Comparison of ENCODE assay signal across 8 cellular contexts in the genomic region with DNA sequence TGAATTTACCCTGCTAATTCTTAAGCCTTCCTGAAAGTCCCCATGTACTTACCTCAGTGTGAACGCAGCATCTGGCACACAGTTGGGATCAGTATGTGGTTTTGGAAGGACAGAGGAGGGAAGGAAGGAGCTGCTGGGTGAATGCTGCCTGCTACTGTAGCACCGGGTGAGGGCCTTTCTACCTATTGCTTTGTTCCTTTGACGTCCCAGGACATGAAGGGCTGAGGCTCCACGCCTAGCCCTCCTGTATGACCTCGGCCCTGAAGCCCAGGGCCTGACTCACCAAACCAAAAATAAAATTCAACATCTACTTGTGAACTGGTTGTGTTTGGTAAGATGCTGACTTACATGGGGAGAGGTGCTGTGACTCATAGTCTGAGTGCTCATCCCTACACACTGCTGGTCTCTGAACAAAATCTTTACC. TPM values are rescaled to one million over a fixed set of nuclear protein-coding genes. Genes with fewer than 3 reads are reported as not detected.
DNase-seq lines count a peak whose midpoint lies in the region; ATAC-seq, FAIRE-seq and TF ChIP-seq lines count a peak whose summit lies in the region.

No MANE protein-coding gene starts in this region.

- H2AFZ ChIP-seq in GM12878 (ENCODE audit: control insufficient read depth, low read depth, low read length) = no peak overlapping the region

- intact Hi-C loops in GM12878 (cut with micrococcal nuclease; ENCODE audit: unreplicated experiment) = no loop called here

- RAD21 ChIA-PET in GM12878 (lab: Charles Lee; ENCODE audit: unreplicated experiment) = interaction anchor here (0.6 to 1.2 kb wide), 3 partner anchors 26 to 391 kb away, joined by 3 read pairs; no protein-coding TSS in a partner anchor

- H3K4me2 ChIP-seq in GM12878 (ENCODE audit: control insufficient read depth, insufficient read depth) = no peak overlapping the region

- POLR2A ChIA-PET in GM12878 (lab: Charles Lee) = no interaction called here
- POLR2A ChIA-PET in HEK293T (lab: Yijun Ruan, JAX) = no interaction called here

- TF ChIP-seq EP300 in GM12878 (IDR thresholded peaks at IDR 0.05; ENCODE audit: borderline replicate concordance in 1 of 2, control insufficient read depth in 1 of 2, low read depth in 2 of 2, low read length in 2 of 2) = no peak

- no peak for FAIRE-seq in GM12878 (lab: Jason Lieb, UNC)

- DNase-seq in GM03348 (ENCODE audit: low spot score) (peak; percentile 87), HS-5 (ENCODE audit: low read depth) (peak; percentile 79), GM12878 (ENCODE audit: low read depth, low spot score) (no peak), NCI-H526 treated with DMSO at 0.1 percent for 48 hours (lab: John Stamatoyannopoulos, UW) (no peak), HEK293T (ENCODE audit: extremely low spot score) (no peak), DMS153 treated with DMSO at 0.1 percent for 48 hours (lab: John Stamatoyannopoulos, UW; ENCODE audit: unreplicated experiment) (no peak)

- no peak for TF ChIP-seq CTCF in GM12878 (IDR thresholded peaks at IDR 0.05 in 2 of 3, conservative IDR thresholded peaks at IDR 0.05 in 1 of 3; ENCODE audit: control insufficient read depth in 2 of 3, extremely low read depth in 1 of 3, insufficient read depth in 1 of 3, low read depth in 3 of 3, low read length in 3 of 3)

- peaks cover 3% of the 10 kb centered on the region; the same call in 1 of the 2 replicates for H3K4me1 ChIP-seq in GM12878 (ENCODE audit: control insufficient read depth, insufficient read depth, low read length)
- H3K4me1 ChIP-seq in muscle layer of duodenum (ENCODE audit: control insufficient read depth in 1 of 2, insufficient read depth in 2 of 2, low read length in 2 of 2) = peaks cover 5 to 20% of the 10 kb centered on the region in 2 donors

- in situ Hi-C loops in GM12878 (cut with MboI) = no loop called here

- H3K9ac ChIP-seq in GM12878 (ENCODE audit: control insufficient read depth, insufficient read depth, low read length) = peak overlapping the region; percentile 6; the same call in 1 of the 2 replicates

- no TSS peak for BruUV-seq in GM12878 (replicated peaks; lab: Mats Ljungman, UMichigan)

- H3K9me3 ChIP-seq in GM12878 (replicated peaks; ENCODE audit: control insufficient read depth, insufficient read depth, low read length) (no peaks in the 10 kb centered on the region), muscle layer of duodenum (ENCODE audit: control insufficient read depth in 1 of 2, low read length in 2 of 2) (no peaks in the 10 kb centered on the region)

- TF ChIP-seq RAD21 in GM12878 (IDR thresholded peaks at IDR 0.05; ENCODE audit: insufficient read depth, low read depth, low read length) = no peak

- no peak for TF ChIP-seq POLR2A in GM12878 (IDR thresholded peaks at IDR 0.05; ENCODE audit: low read depth, low read length)

- CTCF ChIA-PET in GM12878 (lab: Yijun Ruan, JAX) = interaction anchor here (0.7 kb wide), 1 partner anchor 1427 kb away, joined by 3 read pairs; no protein-coding TSS in a partner anchor
- CTCF ChIA-PET in HEK293T (lab: Yijun Ruan, JAX) = interaction anchor here (0.6 kb wide), 1 partner anchor 56 kb away, joined by 4 read pairs; no protein-coding TSS in a partner anchor

- H3K27me3 ChIP-seq in GM12878 (replicated peaks in 1 of 2; ENCODE audit: control insufficient read depth in 2 of 2, insufficient read depth in 2 of 2, low read length in 1 of 2) (no peaks in the 10 kb centered on the region), muscle layer of duodenum (ENCODE audit: low read depth, low read length) (no peaks in the 10 kb centered on the region)

- WGBS in GM12878 (ENCODE audit: insufficient coverage, insufficient replicate concordance, low lambda C conversion rate, missing lambda C conversion rate) = 53% methylated on average over 5 of the region's 5 CpGs

- SMC1A ChIA-PET in GM12878 (lab: Charles Lee; ENCODE audit: uncharacterized antibody, unreplicated experiment) = interaction anchor here (0.9 to 1.8 kb wide), 3 partner anchors 16 to 36 kb away, joined by 3 to 4 read pairs (median 4); no protein-coding TSS in a partner anchor

- H3K36me3 ChIP-seq in GM12878 (ENCODE audit: control insufficient read depth in 2 of 2, insufficient read depth in 2 of 2, low read length in 1 of 2) (peaks cover 3 to 28% of the 10 kb centered on the region in 2 experiments), muscle layer of duodenum (ENCODE audit: control insufficient read depth in 1 of 2, insufficient read depth in 2 of 2, low read length in 2 of 2) (peaks cover 0 to 11% of the 10 kb centered on the region in 2 donors)

- H3K4me3 ChIP-seq in GM12878 = no peak overlapping the region
- H3K4me3 ChIP-seq in muscle layer of duodenum (ENCODE audit: low read depth in 1 of 2, low read length in 2 of 2) = no peak overlapping the region

- H4K20me1 ChIP-seq in GM12878 (ENCODE audit: control insufficient read depth, insufficient read depth) = no peaks in the 10 kb centered on the region

- peaks cover 86% of the 10 kb centered on the region for H3K79me2 ChIP-seq in GM12878 (ENCODE audit: control insufficient read depth, insufficient read depth, low read length)

- ATAC-seq in GM12878 (peak; percentile 32), HG02678 (IDR thresholded peaks at IDR 0.05; ENCODE audit: unreplicated experiment) (no peak)

- H3K27ac ChIP-seq in GM12878 (ENCODE audit: control insufficient read depth, insufficient read depth) (no peak overlapping the region; the same call in 1 of the 2 replicates), muscle layer of duodenum (ENCODE audit: low read length) (peak overlapping the region; percentile 65)

TF ChIP-seq in GM12878, 131 proteins besides CTCF, POLR2A, EP300 and RAD21 (continues in another document):
- no peak for TF ChIP-seq CHD2 (IDR thresholded peaks at IDR 0.05; ENCODE audit: borderline replicate concordance, low read depth, low read length)
- TF ChIP-seq, protein P1, sequence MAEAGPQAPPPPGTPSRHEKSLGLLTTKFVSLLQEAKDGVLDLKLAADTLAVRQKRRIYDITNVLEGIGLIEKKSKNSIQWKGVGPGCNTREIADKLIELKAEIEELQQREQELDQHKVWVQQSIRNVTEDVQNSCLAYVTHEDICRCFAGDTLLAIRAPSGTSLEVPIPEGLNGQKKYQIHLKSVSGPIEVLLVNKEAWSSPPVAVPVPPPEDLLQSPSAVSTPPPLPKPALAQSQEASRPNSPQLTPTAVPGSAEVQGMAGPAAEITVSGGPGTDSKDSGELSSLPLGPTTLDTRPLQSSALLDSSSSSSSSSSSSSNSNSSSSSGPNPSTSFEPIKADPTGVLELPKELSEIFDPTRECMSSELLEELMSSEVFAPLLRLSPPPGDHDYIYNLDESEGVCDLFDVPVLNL (IDR thresholded peaks at IDR 0.05; ENCODE audit: low read depth, low read length) = no peak
- TF ChIP-seq SMAD5 (IDR thresholded peaks at IDR 0.05; ENCODE audit: low read depth) = no peak
- no peak for TF ChIP-seq NRF1 (conservative IDR thresholded peaks at IDR 0.05; ENCODE audit: low read depth, low read length)
- TF ChIP-seq RUNX3 (IDR thresholded peaks at IDR 0.05; ENCODE audit: low read length) = no peak
- TF ChIP-seq CBFB (IDR thresholded peaks at IDR 0.05; ENCODE audit: low read depth) = no peak
- TF ChIP-seq YY1 (IDR thresholded peaks at IDR 0.05; ENCODE audit: low read depth, low read length) = no peak

TF ChIP-seq in HEK293T, 16 proteins besides CTCF, POLR2A, EP300 and RAD21:
- no peak for TF ChIP-seq CTBP1 (IDR thresholded peaks at IDR 0.05; ENCODE audit: borderline replicate concordance)
- no peak for TF ChIP-seq FOXA1 (IDR thresholded peaks at IDR 0.05)
- TF ChIP-seq SUZ12 (IDR thresholded peaks at IDR 0.05) = no peak
- TF ChIP-seq BHLHE40 (IDR thresholded peaks at IDR 0.05; ENCODE audit: borderline replicate concordance) = no peak
- no peak for TF ChIP-seq L3MBTL2 (conservative IDR thresholded peaks at IDR 0.05)
- TF ChIP-seq TARDBP (IDR thresholded peaks at IDR 0.05) = no peak
- TF ChIP-seq FOXM1 (IDR thresholded peaks at IDR 0.05; ENCODE audit: borderline replicate concordance) = no peak
- TF ChIP-seq LEF1 (IDR thresholded peaks at IDR 0.05; ENCODE audit: borderline replicate concordance) = no peak
- no peak for TF ChIP-seq HDGF (IDR thresholded peaks at IDR 0.05; ENCODE audit: borderline replicate concordance)
- TF ChIP-seq SP1 (IDR thresholded peaks at IDR 0.05) = no peak
- no peak for TF ChIP-seq ARNT (IDR thresholded peaks at IDR 0.05)
- no peak for TF ChIP-seq ELF4 (IDR thresholded peaks at IDR 0.05)
- TF ChIP-seq FOXK2 (IDR thresholded peaks at IDR 0.05) = no peak
- TF ChIP-seq, protein P2, sequence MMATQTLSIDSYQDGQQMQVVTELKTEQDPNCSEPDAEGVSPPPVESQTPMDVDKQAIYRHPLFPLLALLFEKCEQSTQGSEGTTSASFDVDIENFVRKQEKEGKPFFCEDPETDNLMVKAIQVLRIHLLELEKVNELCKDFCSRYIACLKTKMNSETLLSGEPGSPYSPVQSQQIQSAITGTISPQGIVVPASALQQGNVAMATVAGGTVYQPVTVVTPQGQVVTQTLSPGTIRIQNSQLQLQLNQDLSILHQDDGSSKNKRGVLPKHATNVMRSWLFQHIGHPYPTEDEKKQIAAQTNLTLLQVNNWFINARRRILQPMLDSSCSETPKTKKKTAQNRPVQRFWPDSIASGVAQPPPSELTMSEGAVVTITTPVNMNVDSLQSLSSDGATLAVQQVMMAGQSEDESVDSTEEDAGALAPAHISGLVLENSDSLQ (IDR thresholded peaks at IDR 0.05) = no peak
- TF ChIP-seq ZNF384 (IDR thresholded peaks at IDR 0.05) = no peak
- no peak for TF ChIP-seq NFRKB (IDR thresholded peaks at IDR 0.05)

RNA-seq across cellular contexts. Expression of a gene that starts 51.1 kb away (rescaled TPM):
- 1,061 and 1,083 TPM in 2 replicates for total RNA-seq in GM12878 (2013; cell fraction: nucleolus; rRNA removed)
- total RNA-seq in GM12878 (2014; rRNA removed) (68.0 and 68.8 TPM in 2 replicates), GM12878 (2014; rRNA removed; fragmentation: Illumina TruSeq; extraction: Trizol) (73.7 and 80.8 TPM in 2 replicates), GM12878 (2021) (116 and 133 TPM in 2 replicates)
- polyA plus RNA-seq in GM12878 (2011; ENCODE audit: low read depth) = 28.7 TPM
- polyA plus RNA-seq in GM12878 (2011; rRNA removed) (21.3 and 24.7 TPM in 2 replicates), GM12878 (2014; fragmentation: Illumina TruSeq; extraction: Trizol) (59.2 and 69.9 TPM in 2 replicates), GM12878 (2014; fragmentation: Nextera tagmentation; extraction: Ambion mirVana) (10 to 100 TPM; 37.7 to 73.9 TPM), GM12878 (2014; rRNA removed) (50.0 and 59.1 TPM in 2 replicates), GM12878 (2016; fragmentation: Nextera tagmentation; extraction: Ambion mirVana) (10 to 100 TPM; 32.4 to 39.1 TPM)
- 21.4 and 24.5 TPM in 2 replicates for polyA plus RNA-seq in GM12878 (2011; cell fraction: cytosol; rRNA removed)
- 69.4 and 82.0 TPM in 2 replicates for polyA plus RNA-seq in GM12878 (2011; cell fraction: nucleus; rRNA removed)
- 43.0 and 45.3 TPM in 2 replicates for polyA plus RNA-seq in GM12878 (2012)
- 124 and 158 TPM in 2 replicates for polyA minus RNA-seq in GM12878 (2011; rRNA and poly(A)+ RNA removed)
- polyA minus RNA-seq in GM12878 (2011; cell fraction: cytosol; rRNA and poly(A)+ RNA removed) = 32.6 and 38.9 TPM in 2 replicates
- polyA minus RNA-seq in GM12878 (2011; cell fraction: nucleus; rRNA and poly(A)+ RNA removed) = 206 and 401 TPM in 2 replicates

Comparison
In these comparisons a context has a peak if more than half of its experiments do, and no peak if none do; other contexts are left out.
1. DNase-seq: peak in GM03348 (single experiment) and HS-5 (single experiment); none in GM12878 (single experiment), NCI-H526 treated with DMSO at 0.1 percent for 48 hours (single experiment), HEK293T (single experiment) and DMS153 treated with DMSO at 0.1 percent for 48 hours (single experiment).